In genomic region chr2:239991689-239992314, GRCh38 we compare ENCODE assay signal across 8 cellular contexts. TPM values are rescaled to one million over a fixed set of nuclear protein-coding genes. Genes with fewer than 3 reads are reported as not detected.
DNase-seq lines count a peak whose midpoint lies in the region; ATAC-seq and TF ChIP-seq lines count a peak whose summit lies in the region.

No MANE protein-coding gene starts in this region.

- H3K9me3 ChIP-seq in DND-41 (ENCODE audit: insufficient read depth, low read length, severe bottlenecking) (no peaks in the 10 kb centered on the region), Peyer's patch (no peaks in the 10 kb centered on the region)

- H3K36me3 Mint-ChIP-seq in effector memory CD8-positive, alpha-beta T cell (ENCODE audit: insufficient read depth) = peaks cover 53% of the 10 kb centered on the region

- no peak overlapping the region for H3K4me2 ChIP-seq in DND-41 (ENCODE audit: insufficient read depth, low read length)

- H3K4me3 Mint-ChIP-seq in effector memory CD8-positive, alpha-beta T cell = no peak overlapping the region

- H3K27ac ChIP-seq in DND-41 (ENCODE audit: low read length) (peak overlapping the region; percentile 77), Peyer's patch (no peak overlapping the region)

- H3K4me1 Mint-ChIP-seq in effector memory CD8-positive, alpha-beta T cell (ENCODE audit: low read depth in 2 of 2) = peaks cover 0 to 13% of the 10 kb centered on the region in 2 donors

- TF ChIP-seq POLR2A in Peyer's patch (IDR thresholded peaks at IDR 0.05) = no peak

- no peaks in the 10 kb centered on the region for H3K9me3 Mint-ChIP-seq in effector memory CD8-positive, alpha-beta T cell

- H3K27me3 Mint-ChIP-seq in effector memory CD8-positive, alpha-beta T cell = no peaks in the 10 kb centered on the region

- H3K9ac ChIP-seq in DND-41 (ENCODE audit: low read depth, low read length) = peak overlapping the region; percentile 37

- peaks cover 52% of the 10 kb centered on the region for H3K36me3 ChIP-seq in DND-41 (ENCODE audit: insufficient read depth, low read length)
- H3K36me3 ChIP-seq in Peyer's patch = peaks cover 0 to 54% (median 0%) of the 10 kb centered on the region in 3 donors

- peaks cover 38% of the 10 kb centered on the region for H3K79me2 ChIP-seq in DND-41 (ENCODE audit: insufficient read depth, low read length)

- no peak overlapping the region for H3K4me3 ChIP-seq in DND-41 (ENCODE audit: low read depth in 1 of 2, low read length in 2 of 2)
- no peak overlapping the region for H3K4me3 ChIP-seq in Peyer's patch

- ATAC-seq in DND-41 (ENCODE audit: insufficient read depth, low read depth) (peak; percentile 91), GM19395 (IDR thresholded peaks at IDR 0.05; ENCODE audit: unreplicated experiment) (no peak), GM18909 (IDR thresholded peaks at IDR 0.05; ENCODE audit: poor library complexity, unreplicated experiment) (no peak), HG02678 (IDR thresholded peaks at IDR 0.05; ENCODE audit: unreplicated experiment) (no peak)
- ATAC-seq in effector memory CD8-positive, alpha-beta T cell (replicated peaks) = peak; percentile 55

- H3K27me3 ChIP-seq in DND-41 (ENCODE audit: insufficient read depth, low read length, poor library complexity) (no peaks in the 10 kb centered on the region), Peyer's patch (no peaks in the 10 kb centered on the region)

- H3K27ac Mint-ChIP-seq in effector memory CD8-positive, alpha-beta T cell = no peak overlapping the region

- DNase-seq in DND-41 (peak; percentile 52), HuH-7 (ENCODE audit: low spot score) (peak; percentile 50), Peyer's patch (no peak), medulla oblongata (ENCODE audit: extremely low spot score) (peak; percentile 88)
- peak in 2 of 3 experiments; percentile 9 to 17 for DNase-seq in effector memory CD8-positive, alpha-beta T cell

- TF ChIP-seq CTCF in DND-41 (IDR thresholded peaks at IDR 0.05; ENCODE audit: borderline replicate concordance, extremely low read depth, low read length, poor library complexity, severe bottlenecking) (peak; percentile 91), Peyer's patch (IDR thresholded peaks at IDR 0.05) (peak; percentile 14 to 89 (median 74))

- no peak overlapping the region for H2AFZ ChIP-seq in DND-41 (ENCODE audit: low read depth, low read length)

- H3K4me1 ChIP-seq in DND-41 (ENCODE audit: insufficient read depth, low read length) = peaks cover 25% of the 10 kb centered on the region
- H3K4me1 ChIP-seq in Peyer's patch = no peaks in the 10 kb centered on the region

- no peaks in the 10 kb centered on the region for H4K20me1 ChIP-seq in DND-41 (ENCODE audit: insufficient read depth, low read length)

RNA-seq across cellular contexts. Expression of gene NDUFA10, which starts 33.3 kb away (rescaled TPM):
- 100 to 1,000 TPM; 131 to 154 (median 147) TPM for total RNA-seq in Peyer's patch

RNA-seq across cellular contexts. Expression of gene OR6B2, which starts 38.4 kb away (rescaled TPM):
- total RNA-seq in Peyer's patch = not detected

Comparison
In these comparisons a context has a peak if more than half of its experiments do, and no peak if none do; other contexts are left out.
1. ATAC-seq: peak in DND-41 (single experiment) and effector memory CD8-positive, alpha-beta T cell (single experiment); none in GM19395 (single experiment), GM18909 (single experiment) and HG02678 (single experiment).
2. DNase-seq: peak in DND-41 (single experiment), HuH-7 (single experiment), effector memory CD8-positive, alpha-beta T cell (2 of 3) and medulla oblongata (single experiment); none in Peyer's patch (0 of 3).